In genomic region chr14:67335781-67336180, GRCh38 we compare ENCODE assay signal across 9 cellular contexts. TPM values are rescaled to one million over a fixed set of nuclear protein-coding genes. Genes with fewer than 3 reads are reported as not detected.
DNase-seq lines count a peak whose midpoint lies in the region; ATAC-seq and TF ChIP-seq lines count a peak whose summit lies in the region.
"Had no signal": no experiment of that assay in that cellular context is flagged by ENCODE, and none has a peak within 500 bp of the region (broad histone marks: within the 10 kb centered on the region; RNA-seq: fewer than 3 reads in every experiment).

No MANE protein-coding gene starts in this region.

- ATAC-seq in activated CD4-positive, alpha-beta T cell treated with anti-CD3 and anti-CD28 coated beads for 36 hours: no peak
- no peak for ATAC-seq in GM18502 (IDR thresholded peaks at IDR 0.05; ENCODE audit: poor library complexity, unreplicated experiment)
- no peak for ATAC-seq in GM21360 (IDR thresholded peaks at IDR 0.05; ENCODE audit: unreplicated experiment)
- ATAC-seq: activated naive CD4-positive, alpha-beta T cell treated with anti-CD3 and anti-CD28 coated beads, Interleukin-2, amount 50 U/mL, for 72 hours had no signal

- H3K4me3 Mint-ChIP-seq in activated CD4-positive, alpha-beta T cell treated with anti-CD3 and anti-CD28 coated beads for 36 hours: no peak overlapping the region
- no peak overlapping the region for H3K4me3 Mint-ChIP-seq in endothelial cell (ENCODE audit: unreplicated experiment)
- no peak overlapping the region for H3K4me3 Mint-ChIP-seq in activated CD4-positive, alpha-beta memory T cell treated with anti-CD3 and anti-CD28 coated beads for 36 hours

- no peaks in the 10 kb centered on the region for H3K9me3 Mint-ChIP-seq in activated CD4-positive, alpha-beta T cell treated with anti-CD3 and anti-CD28 coated beads for 36 hours (ENCODE audit: low read depth)
- H3K9me3 Mint-ChIP-seq in endothelial cell (ENCODE audit: unreplicated experiment): no peaks in the 10 kb centered on the region
- no peaks in the 10 kb centered on the region for H3K9me3 Mint-ChIP-seq in activated CD4-positive, alpha-beta memory T cell treated with anti-CD3 and anti-CD28 coated beads for 36 hours
- H3K9me3 Mint-ChIP-seq: activated naive CD4-positive, alpha-beta T cell treated with anti-CD3 and anti-CD28 coated beads, Interleukin-2, amount 50 U/mL, for 72 hours had no signal

- peaks cover 30% of the 10 kb centered on the region for H3K36me3 Mint-ChIP-seq in activated CD4-positive, alpha-beta T cell treated with anti-CD3 and anti-CD28 coated beads for 36 hours (ENCODE audit: low read depth)
- peaks cover 17% of the 10 kb centered on the region for H3K36me3 Mint-ChIP-seq in endothelial cell (ENCODE audit: low read depth, unreplicated experiment)
- H3K36me3 Mint-ChIP-seq in activated CD4-positive, alpha-beta memory T cell treated with anti-CD3 and anti-CD28 coated beads for 36 hours: peaks cover 27% of the 10 kb centered on the region

- H3K27me3 Mint-ChIP-seq in activated CD4-positive, alpha-beta T cell treated with anti-CD3 and anti-CD28 coated beads for 36 hours: no peaks in the 10 kb centered on the region
- H3K27me3 Mint-ChIP-seq in endothelial cell (ENCODE audit: unreplicated experiment): peaks cover 5% of the 10 kb centered on the region
- no peaks in the 10 kb centered on the region for H3K27me3 Mint-ChIP-seq in activated CD4-positive, alpha-beta memory T cell treated with anti-CD3 and anti-CD28 coated beads for 36 hours

- CTCF ChIA-PET in activated CD4-positive, alpha-beta T cell treated with anti-CD3 and anti-CD28 coated beads for 36 hours (lab: Charles Lee): no interaction called here
- CTCF ChIA-PET in activated CD4-positive, alpha-beta memory T cell treated with anti-CD3 and anti-CD28 coated beads for 36 hours (lab: Charles Lee): interaction anchor here (1.0 to 2.0 kb wide), 3 partner anchors 24 to 169 kb away, joined by 3 to 6 read pairs (median 5); partner anchors contain the start of genes ATP6V1D and EIF2S1

- intact Hi-C loops in activated CD4-positive, alpha-beta T cell treated with anti-CD3 and anti-CD28 coated beads for 36 hours (cut with DNase I, micrococcal nuclease): loop anchor here (1.0 to 5.0 kb wide), 3 partner anchors 169 to 978 kb away; no protein-coding TSS in a partner anchor
- intact Hi-C loops in activated CD4-positive, alpha-beta memory T cell treated with anti-CD3 and anti-CD28 coated beads for 36 hours (cut with micrococcal nuclease): loop anchor here (1.0 kb wide), 1 partner anchor 169 kb away; no protein-coding TSS in a partner anchor

- no peak overlapping the region for H3K27ac Mint-ChIP-seq in activated CD4-positive, alpha-beta T cell treated with anti-CD3 and anti-CD28 coated beads for 36 hours
- H3K27ac Mint-ChIP-seq in endothelial cell (ENCODE audit: unreplicated experiment): no peak overlapping the region
- no peak overlapping the region for H3K27ac Mint-ChIP-seq in activated CD4-positive, alpha-beta memory T cell treated with anti-CD3 and anti-CD28 coated beads for 36 hours
- H3K27ac Mint-ChIP-seq: activated naive CD4-positive, alpha-beta T cell treated with anti-CD3 and anti-CD28 coated beads, Interleukin-2, amount 50 U/mL, for 72 hours had no signal

- DNase-seq in activated CD4-positive, alpha-beta T cell treated with anti-CD3 and anti-CD28 coated beads for 36 hours: peak; percentile 30
- DNase-seq in activated CD4-positive, alpha-beta T cell treated with anti-CD3 and anti-CD28 coated beads, Interleukin-2, amount 50 U/mL, for 1 hour: no peak
- DNase-seq in NCI-H69 (lab: John Stamatoyannopoulos, UW) (peak; percentile 48), endothelial cell (ENCODE audit: low spot score) (peak; percentile 18), renal cortical epithelial cell (ENCODE audit: low read depth) (peak; percentile 42)
- no peak for DNase-seq in activated CD4-positive, alpha-beta memory T cell treated with anti-CD3 and anti-CD28 coated beads for 36 hours

- POLR2A ChIA-PET in activated CD4-positive, alpha-beta T cell treated with anti-CD3 and anti-CD28 coated beads for 36 hours (lab: Charles Lee): no interaction called here
- POLR2A ChIA-PET in activated CD4-positive, alpha-beta memory T cell treated with anti-CD3 and anti-CD28 coated beads for 36 hours (lab: Charles Lee): no interaction called here

- H3K4me1 Mint-ChIP-seq in activated CD4-positive, alpha-beta T cell treated with anti-CD3 and anti-CD28 coated beads for 36 hours: no peaks in the 10 kb centered on the region
- no peaks in the 10 kb centered on the region for H3K4me1 Mint-ChIP-seq in endothelial cell (ENCODE audit: unreplicated experiment)
- no peaks in the 10 kb centered on the region for H3K4me1 Mint-ChIP-seq in activated CD4-positive, alpha-beta memory T cell treated with anti-CD3 and anti-CD28 coated beads for 36 hours (ENCODE audit: low read depth)

- TF ChIP-seq CTCF in endothelial cell (IDR thresholded peaks at IDR 0.05; ENCODE audit: unreplicated experiment): peak; percentile 69

RNA-seq across cellular contexts. Expression of gene ATP6V1D, which starts 23.8 kb away (rescaled TPM):
- total RNA-seq in activated CD4-positive, alpha-beta T cell treated with anti-CD3 and anti-CD28 coated beads for 36 hours: 10 to 100 TPM; 23.3 to 26.7 TPM
- 55.5 TPM for total RNA-seq in endothelial cell (ENCODE audit: unreplicated experiment)
- total RNA-seq in renal cortical epithelial cell: 159 and 202 TPM in 2 replicates
- total RNA-seq in activated CD4-positive, alpha-beta memory T cell treated with anti-CD3 and anti-CD28 coated beads for 36 hours: 10 to 100 TPM; 28.3 to 31.7 TPM

RNA-seq across cellular contexts. Expression of gene EIF2S1, which starts 24.3 kb away (rescaled TPM):
- 100 to 1,000 TPM; 212 to 233 TPM for total RNA-seq in activated CD4-positive, alpha-beta T cell treated with anti-CD3 and anti-CD28 coated beads for 36 hours
- total RNA-seq in endothelial cell (ENCODE audit: unreplicated experiment): 74.2 TPM
- 177 and 261 TPM in 2 replicates for total RNA-seq in renal cortical epithelial cell
- 100 to 1,000 TPM; 238 to 240 TPM for total RNA-seq in activated CD4-positive, alpha-beta memory T cell treated with anti-CD3 and anti-CD28 coated beads for 36 hours

Comparison
In these comparisons a context has a peak if more than half of its experiments do, and no peak if none do; other contexts are left out.
1. DNase-seq: peak in activated CD4-positive, alpha-beta T cell treated with anti-CD3 and anti-CD28 coated beads for 36 hours (single experiment), NCI-H69 (single experiment), endothelial cell (single experiment) and renal cortical epithelial cell (single experiment); none in activated CD4-positive, alpha-beta T cell treated with anti-CD3 and anti-CD28 coated beads, Interleukin-2, amount 50 U/mL, for 1 hour (single experiment) and activated CD4-positive, alpha-beta memory T cell treated with anti-CD3 and anti-CD28 coated beads for 36 hours (single experiment).